In the genomic region with DNA sequence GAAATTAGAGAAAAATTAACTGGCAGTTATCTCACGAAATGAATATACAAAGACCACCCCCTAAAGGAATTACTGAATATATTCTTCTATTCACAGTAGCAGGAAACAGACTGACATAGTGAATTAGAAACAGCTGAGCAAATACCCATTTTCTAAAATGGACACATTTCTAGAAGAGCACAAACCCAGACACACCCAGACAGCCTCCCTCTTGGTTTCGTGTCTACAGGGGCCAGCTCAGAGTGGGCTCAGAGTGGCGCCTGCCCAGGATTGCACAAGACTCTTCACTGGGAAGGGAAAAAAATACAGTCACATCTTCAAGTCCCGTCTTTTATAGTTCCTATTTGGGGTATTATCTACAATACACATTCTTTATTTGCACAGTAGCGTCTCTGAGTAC, we compare ENCODE assay signal across 25 cellular contexts.
DNase-seq lines count a peak whose midpoint lies in the region; ATAC-seq and TF ChIP-seq lines count a peak whose summit lies in the region.
"Had no signal": no experiment of that assay in that cellular context is flagged by ENCODE, and none has a peak within 500 bp of the region (broad histone marks: within the 10 kb centered on the region; RNA-seq: fewer than 3 reads in every experiment).

No MANE protein-coding gene starts in this region.

- in situ Hi-C loops in HAP-1 (cut with MboI; ENCODE audit: low sequenced_read_pairs), result no loop called here

- H3K4me1 ChIP-seq in HAP-1, result peaks cover 20% of the 10 kb centered on the region
- no peaks in the 10 kb centered on the region for H3K4me1 ChIP-seq in breast epithelium
- H3K4me1 ChIP-seq: prostate gland had no signal

- H3K36me3 ChIP-seq in HAP-1 (replicated peaks), result no peaks in the 10 kb centered on the region
- H3K36me3 ChIP-seq in SK-N-MC (ENCODE audit: insufficient read depth, low read length), result no peaks in the 10 kb centered on the region
- H3K36me3 ChIP-seq in breast epithelium, result no peaks in the 10 kb centered on the region
- H3K36me3 ChIP-seq: neural progenitor cell, prostate gland had no signal

- H3K4me3 Mint-ChIP-seq in mesothelial cell of epicardium, result no peak overlapping the region
- H3K4me3 Mint-ChIP-seq: activated naive CD8-positive, alpha-beta T cell; activated T-helper 17 cell treated with anti-CD3 and anti-CD28 coated beads, Interleukin-2, amount 50 U/mL, for 72 hours; CD4-positive, alpha-beta memory T cell; HFFc6; neural progenitor cell; stimulated activated naive B cell treated with anti-CD40 and anti-IgM and Interleukin-4, amounts not matched to agents 10 μg/mL and 1 μg/mL and 100 μg/mL, for 72 hours; T-helper 2 cell treated with Interferon-gamma antibody and Interleukin-4, amounts not matched to agents 5 μg/mL and 100 μg/mL, for 36 hours had no signal

- peak overlapping the region; percentile 39 for H3K9ac ChIP-seq in SK-N-MC (ENCODE audit: insufficient read length)
- H3K9ac ChIP-seq: neural progenitor cell had no signal

- peak; percentile 44 to 52 for DNase-seq in HAP-1 (ENCODE audit: low spot score in 2 of 2)
- DNase-seq in NCI-H146 (lab: John Stamatoyannopoulos, UW), result peak; percentile 63
- peak; percentile 78 for DNase-seq in SK-N-MC (ENCODE audit: low read depth, low spot score)
- DNase-seq in mesothelial cell of epicardium (ENCODE audit: low spot score in 2 of 2, unreplicated experiment in 2 of 2), result peak in 1 of 2 experiments; percentile 11
- no peak for DNase-seq in breast epithelium (ENCODE audit: low spot score in 2 of 2)
- DNase-seq in anterior cingulate cortex (lab: John Stamatoyannopoulos, UW), result no peak
- DNase-seq: activated CD4-positive, alpha-beta T cell treated with anti-CD3 and anti-CD28 coated beads, Interleukin-2, amount 50 U/mL, for 1 hour; CD4-positive, alpha-beta memory T cell; cerebellar nuclear complex; DMS53; foreskin fibroblast; HFFc6; hippocampal formation; mucosa of descending colon; NCI-H2227 treated with DMSO at 0.1 percent for 48 hours; stimulated activated CD4-positive, alpha-beta T cell treated with anti-CD3 and anti-CD28 coated beads, Interleukin-2, amount 100 ng/mL, for 48 hours; stimulated activated naive B cell treated with anti-CD40 and anti-IgM and Interleukin-4, amounts not matched to agents 10 μg/mL and 1 μg/mL and 100 μg/mL, for 72 hours; testis had no signal

- TF ChIP-seq CTCF in mesothelial cell of epicardium (IDR thresholded peaks at IDR 0.05; ENCODE audit: unreplicated experiment) (no peak), breast epithelium (IDR thresholded peaks at IDR 0.05) (no peak)

- peaks cover 37% of the 10 kb centered on the region for H3K4me1 Mint-ChIP-seq in mesothelial cell of epicardium
- H3K4me1 Mint-ChIP-seq: activated T-helper 17 cell treated with anti-CD3 and anti-CD28 coated beads, Interleukin-2, amount 50 U/mL, for 72 hours; CD4-positive, alpha-beta memory T cell; stimulated activated naive B cell treated with anti-CD40 and anti-IgM and Interleukin-4, amounts not matched to agents 10 μg/mL and 1 μg/mL and 100 μg/mL, for 72 hours had no signal

- peaks cover 10% of the 10 kb centered on the region for H3K36me3 Mint-ChIP-seq in mesothelial cell of epicardium
- H3K36me3 Mint-ChIP-seq: activated naive CD8-positive, alpha-beta T cell; CD4-positive, alpha-beta memory T cell had no signal

- no peak for ATAC-seq in GM18868 (IDR thresholded peaks at IDR 0.05; ENCODE audit: unreplicated experiment)
- ATAC-seq: activated T-helper 17 cell treated with anti-CD3 and anti-CD28 coated beads, Interleukin-2, amount 50 U/mL, for 72 hours; mucosa of descending colon; stimulated activated naive B cell treated with anti-CD40 and anti-IgM and Interleukin-4, amounts not matched to agents 10 μg/mL and 1 μg/mL and 100 μg/mL, for 72 hours had no signal

- H3K9me3 ChIP-seq in HAP-1 (0 out of 2 replicates have a peak, but pooled peaks cover under 1% of the 10 kb centered on the region), SK-N-MC (ENCODE audit: low read depth, low read length) (peaks cover 9% of the 10 kb centered on the region; the same call in 1 of the 2 replicates), breast epithelium (peaks cover 6 to 12% of the 10 kb centered on the region in 2 donors)
- H3K9me3 ChIP-seq: prostate gland, testis had no signal

- peaks cover 30% of the 10 kb centered on the region for H3K9me3 Mint-ChIP-seq in mesothelial cell of epicardium

- H3K27me3 Mint-ChIP-seq in mesothelial cell of epicardium (ENCODE audit: low read depth), result no peaks in the 10 kb centered on the region

- H3K27ac ChIP-seq in SK-N-MC (peak overlapping the region; percentile 93), breast epithelium (no peak overlapping the region)
- H3K27ac ChIP-seq: neural progenitor cell, prostate gland, testis, VCaP had no signal

- intact Hi-C loops in breast epithelium (cut with DNase I; ENCODE audit: low total_unique reads), result no loop called here

- no peak for TF ChIP-seq POLR2A in breast epithelium (IDR thresholded peaks at IDR 0.05)

- no peaks in the 10 kb centered on the region for H3K27me3 ChIP-seq in HAP-1 (ENCODE audit: low read depth)
- H3K27me3 ChIP-seq in breast epithelium, result no peaks in the 10 kb centered on the region
- H3K27me3 ChIP-seq: neural progenitor cell, testis had no signal

- peak overlapping the region; percentile 60 for H3K27ac Mint-ChIP-seq in mesothelial cell of epicardium
- H3K27ac Mint-ChIP-seq: activated naive CD8-positive, alpha-beta T cell; activated T-helper 17 cell treated with anti-CD3 and anti-CD28 coated beads, Interleukin-2, amount 50 U/mL, for 72 hours; CD4-positive, alpha-beta memory T cell; HFFc6; neural progenitor cell; stimulated activated naive B cell treated with anti-CD40 and anti-IgM and Interleukin-4, amounts not matched to agents 10 μg/mL and 1 μg/mL and 100 μg/mL, for 72 hours; T-helper 2 cell treated with Interferon-gamma antibody and Interleukin-4, amounts not matched to agents 5 μg/mL and 100 μg/mL, for 36 hours had no signal

- no peak overlapping the region for H3K4me3 ChIP-seq in HAP-1
- H3K4me3 ChIP-seq in SK-N-MC, result peak overlapping the region; percentile 65
- H3K4me3 ChIP-seq in breast epithelium, result no peak overlapping the region
- H3K4me3 ChIP-seq: mucosa of descending colon, neural progenitor cell, prostate gland, testis had no signal

Comparison
In these comparisons a context has a peak if more than half of its experiments do, and no peak if none do; other contexts are left out.
1. DNase-seq: peak in HAP-1 (2 of 2), NCI-H146 (single experiment) and SK-N-MC (single experiment); none in breast epithelium (0 of 2) and anterior cingulate cortex (0 of 58).